Comparison of ENCODE assay signal across 8 cellular contexts in genomic region chr19:10861118-10861651, GRCh38. TPM values are rescaled to one million over a fixed set of nuclear protein-coding genes. Genes with fewer than 3 reads are reported as not detected.
A peak's percentile ranks its signal among the peaks of the same experiment; 100 is the strongest.
DNase-seq lines count a peak whose midpoint lies in the region; ATAC-seq and TF ChIP-seq lines count a peak whose summit lies in the region.

No MANE protein-coding gene starts in this region.

- H3K27ac ChIP-seq in CD8-positive, alpha-beta memory T cell (ENCODE audit: low read depth, low read length): no peak overlapping the region

- H3K36me3 Mint-ChIP-seq in activated CD4-positive, alpha-beta memory T cell treated with anti-CD3 and anti-CD28 coated beads for 36 hours: no peaks in the 10 kb centered on the region
- peaks cover 0 to 2% (median 0%) of the 10 kb centered on the region in 3 donors for H3K36me3 Mint-ChIP-seq in CD8-positive, alpha-beta memory T cell

- TF ChIP-seq RAD21 in Ishikawa (IDR thresholded peaks at IDR 0.05; ENCODE audit: low read depth): peak; percentile 34; the same call in 1 of the 2 replicates

- CTCF ChIA-PET in activated CD4-positive, alpha-beta memory T cell treated with anti-CD3 and anti-CD28 coated beads for 36 hours (lab: Charles Lee): interaction anchor here (0.6 to 9.0 kb wide), 11 partner anchors 10 to 161 kb away, joined by 3 to 208 read pairs (median 3); partner anchors contain the start of genes CARM1, DNM2 and TMED1
- CTCF ChIA-PET in CD8-positive, alpha-beta memory T cell (lab: Charles Lee): interaction anchor here (1.0 kb wide), 1 partner anchor 25 kb away, joined by 3 read pairs; the partner anchor contains the start of gene TMED1

- POLR2A ChIA-PET in activated CD4-positive, alpha-beta memory T cell treated with anti-CD3 and anti-CD28 coated beads for 36 hours (lab: Charles Lee): no interaction called here
- POLR2A ChIA-PET in CD8-positive, alpha-beta memory T cell (lab: Charles Lee): no interaction called here

- no peaks in the 10 kb centered on the region for H3K36me3 ChIP-seq in kidney epithelial cell (ENCODE audit: control insufficient read depth, insufficient read depth, low read length)
- H3K36me3 ChIP-seq in CD8-positive, alpha-beta memory T cell (ENCODE audit: insufficient read depth, low read length): no peaks in the 10 kb centered on the region

- H3K9me3 Mint-ChIP-seq in activated CD4-positive, alpha-beta memory T cell treated with anti-CD3 and anti-CD28 coated beads for 36 hours: no peaks in the 10 kb centered on the region
- no peaks in the 10 kb centered on the region for H3K9me3 Mint-ChIP-seq in CD8-positive, alpha-beta memory T cell

- ATAC-seq in HG03196 (IDR thresholded peaks at IDR 0.05; ENCODE audit: unreplicated experiment) (no peak), GM19023 (IDR thresholded peaks at IDR 0.05; ENCODE audit: unreplicated experiment) (no peak), GM19455 (IDR thresholded peaks at IDR 0.05; ENCODE audit: unreplicated experiment) (no peak)

- no peaks in the 10 kb centered on the region for H3K27me3 ChIP-seq in kidney epithelial cell (ENCODE audit: control insufficient read depth, insufficient read depth, low read length)
- no peaks in the 10 kb centered on the region for H3K27me3 ChIP-seq in CD8-positive, alpha-beta memory T cell (ENCODE audit: insufficient read depth, low read length, poor library complexity, severe bottlenecking)

- TF ChIP-seq CTCF in kidney epithelial cell (IDR thresholded peaks at IDR 0.05; ENCODE audit: insufficient read depth, low read length, poor library complexity, severe bottlenecking): peak; percentile 47

- DNase-seq in COLO668 (lab: John Stamatoyannopoulos, UW; ENCODE audit: unreplicated experiment): peak; percentile 23
- peak; percentile 62 for DNase-seq in activated CD4-positive, alpha-beta memory T cell treated with anti-CD3 and anti-CD28 coated beads for 36 hours
- DNase-seq in kidney epithelial cell (ENCODE audit: low read depth): no peak
- no peak for DNase-seq in CD8-positive, alpha-beta memory T cell

- H3K4me3 Mint-ChIP-seq in activated CD4-positive, alpha-beta memory T cell treated with anti-CD3 and anti-CD28 coated beads for 36 hours: no peak overlapping the region
- H3K4me3 Mint-ChIP-seq in CD8-positive, alpha-beta memory T cell: no peak overlapping the region

- TF ChIP-seq EP300 in Ishikawa (IDR thresholded peaks at IDR 0.05; ENCODE audit: borderline replicate concordance): no peak

- no peak overlapping the region for H3K4me3 ChIP-seq in kidney epithelial cell (ENCODE audit: low read depth, low read length)
- no peak overlapping the region for H3K4me3 ChIP-seq in CD8-positive, alpha-beta memory T cell (ENCODE audit: low read length)

- no peaks in the 10 kb centered on the region for H3K9me3 ChIP-seq in CD8-positive, alpha-beta memory T cell (ENCODE audit: low read length)

- intact Hi-C loops in activated CD4-positive, alpha-beta memory T cell treated with anti-CD3 and anti-CD28 coated beads for 36 hours (cut with micrococcal nuclease): no loop called here

- H3K4me1 ChIP-seq in CD8-positive, alpha-beta memory T cell (ENCODE audit: insufficient read depth, low read length): peaks cover 10% of the 10 kb centered on the region

- no peak overlapping the region for H3K27ac Mint-ChIP-seq in activated CD4-positive, alpha-beta memory T cell treated with anti-CD3 and anti-CD28 coated beads for 36 hours
- H3K27ac Mint-ChIP-seq in CD8-positive, alpha-beta memory T cell: peak overlapping the region in 1 of 8 donors; percentile 6

- peaks cover 11% of the 10 kb centered on the region for H3K4me1 Mint-ChIP-seq in activated CD4-positive, alpha-beta memory T cell treated with anti-CD3 and anti-CD28 coated beads for 36 hours (ENCODE audit: low read depth)
- peaks cover 7 to 21% (median 8%) of the 10 kb centered on the region in 3 donors for H3K4me1 Mint-ChIP-seq in CD8-positive, alpha-beta memory T cell

- H3K27me3 Mint-ChIP-seq in activated CD4-positive, alpha-beta memory T cell treated with anti-CD3 and anti-CD28 coated beads for 36 hours: no peaks in the 10 kb centered on the region
- no peaks in the 10 kb centered on the region for H3K27me3 Mint-ChIP-seq in CD8-positive, alpha-beta memory T cell

TF ChIP-seq in Ishikawa, 13 proteins besides CTCF, POLR2A, EP300 and RAD21:
- TF ChIP-seq TEAD4 (IDR thresholded peaks at IDR 0.05) (no peak), MAX (IDR thresholded peaks at IDR 0.05) (no peak), ZBTB7A (IDR thresholded peaks at IDR 0.05; ENCODE audit: low read depth) (no peak), NFIC (IDR thresholded peaks at IDR 0.05) (no peak), CEBPB (IDR thresholded peaks at IDR 0.05) (no peak), USF1 (IDR thresholded peaks at IDR 0.05) (no peak), CREB1 (IDR thresholded peaks at IDR 0.05; ENCODE audit: low read depth) (no peak), REST (IDR thresholded peaks at IDR 0.05; ENCODE audit: low read depth) (no peak), FOXM1 (IDR thresholded peaks at IDR 0.05; ENCODE audit: borderline replicate concordance, low read depth) (no peak), EGR1 (IDR thresholded peaks at IDR 0.05) (no peak)

RNA-seq across cellular contexts. Expression of gene CARM1, which starts 10.2 kb away (rescaled TPM):
- total RNA-seq in activated CD4-positive, alpha-beta memory T cell treated with anti-CD3 and anti-CD28 coated beads for 36 hours: 10 to 100 TPM; 75.0 to 78.3 TPM
- total RNA-seq in kidney epithelial cell: 36.2 and 46.7 TPM in 2 replicates
- 10 to 100 TPM; 69.2 to 71.3 TPM for total RNA-seq in CD8-positive, alpha-beta memory T cell
- 0.51 TPM for polyA plus RNA-seq in CD8-positive, alpha-beta memory T cell

RNA-seq across cellular contexts. Expression of gene C19orf38, which starts 13.0 kb away (rescaled TPM):
- total RNA-seq in activated CD4-positive, alpha-beta memory T cell treated with anti-CD3 and anti-CD28 coated beads for 36 hours: 1 to 10 TPM; 1.4 to 1.7 TPM
- 0.33 and 0.55 TPM in 2 replicates for total RNA-seq in kidney epithelial cell
- under 1 TPM; 0.44 to 0.48 TPM for total RNA-seq in CD8-positive, alpha-beta memory T cell
- not detected for polyA plus RNA-seq in CD8-positive, alpha-beta memory T cell

RNA-seq across cellular contexts. Expression of gene TMED1, which starts 25.2 kb away (rescaled TPM):
- 10 to 100 TPM; 18.8 to 19.1 TPM for total RNA-seq in activated CD4-positive, alpha-beta memory T cell treated with anti-CD3 and anti-CD28 coated beads for 36 hours
- total RNA-seq in kidney epithelial cell: 35.0 and 37.4 TPM in 2 replicates
- total RNA-seq in CD8-positive, alpha-beta memory T cell: 10 to 100 TPM; 15.7 to 16.6 TPM
- 29.9 TPM for polyA plus RNA-seq in CD8-positive, alpha-beta memory T cell

Comparison
In these comparisons a context has a peak if more than half of its experiments do, and no peak if none do; other contexts are left out.
1. DNase-seq: peak in COLO668 (single experiment) and activated CD4-positive, alpha-beta memory T cell treated with anti-CD3 and anti-CD28 coated beads for 36 hours (single experiment); none in kidney epithelial cell (single experiment) and CD8-positive, alpha-beta memory T cell (0 of 5).